16 cellular contexts compared by ENCODE assay signal in the genomic region with DNA sequence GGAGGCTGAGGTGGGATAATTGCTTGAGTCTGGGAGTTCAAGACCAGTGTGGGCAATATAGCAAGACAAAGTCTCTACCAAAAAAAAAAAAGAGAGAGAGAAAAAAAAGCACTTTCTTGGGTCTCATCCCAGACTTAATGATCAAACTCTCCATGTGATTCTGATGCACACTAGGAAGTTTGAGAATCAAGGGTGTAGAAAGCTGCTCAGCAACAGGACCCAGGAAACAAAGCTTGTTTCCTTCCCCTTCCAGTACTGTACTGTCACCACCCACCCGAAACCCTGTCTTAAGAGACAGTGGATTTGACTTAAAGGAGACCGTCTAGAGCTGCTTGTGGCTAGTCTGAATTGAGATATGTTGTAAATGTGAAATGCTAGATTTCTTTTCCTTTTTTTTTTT. TPM values are rescaled to one million over a fixed set of nuclear protein-coding genes. Genes with fewer than 3 reads are reported as not detected.
A peak's percentile ranks its signal among the peaks of the same experiment; 100 is the strongest.
DNase-seq lines count a peak whose midpoint lies in the region; ATAC-seq and TF ChIP-seq lines count a peak whose summit lies in the region.
"Had no signal": no experiment of that assay in that cellular context is flagged by ENCODE, and none has a peak within 500 bp of the region (broad histone marks: within the 10 kb centered on the region; RNA-seq: fewer than 3 reads in every experiment).

No MANE protein-coding gene starts in this region.

- H3K36me3 ChIP-seq in left ventricle myocardium inferior (no peaks in the 10 kb centered on the region), mesenchymal stem cell (ENCODE audit: control insufficient read depth in 1 of 2, insufficient read depth in 2 of 2, low read depth in 1 of 2, low read length in 2 of 2) (peaks cover 0 to 3% of the 10 kb centered on the region in 2 experiments), A673 (ENCODE audit: insufficient read depth, low read length, poor library complexity, severe bottlenecking) (no peaks in the 10 kb centered on the region)
- H3K36me3 ChIP-seq in naive thymus-derived CD4-positive, alpha-beta T cell (ENCODE audit: control insufficient read depth in 2 of 3, insufficient read depth in 3 of 3, low read length in 3 of 3) = no peaks in the 10 kb centered on the region
- H3K36me3 ChIP-seq: SJCRH30 had no signal

- H3K18ac ChIP-seq in mesenchymal stem cell (ENCODE audit: low read depth in 1 of 2, low read length in 2 of 2) = no peak overlapping the region

- H3K14ac ChIP-seq in mesenchymal stem cell (ENCODE audit: low read length in 2 of 2) = no peak overlapping the region

- no peak overlapping the region for H3K4ac ChIP-seq in mesenchymal stem cell (ENCODE audit: low read depth in 1 of 2, low read length in 2 of 2)

- H3K27ac Mint-ChIP-seq in activated B cell treated with CpG ODN at 0.5 μM for 24 hours = no peak overlapping the region
- no peak overlapping the region for H3K27ac Mint-ChIP-seq in naive thymus-derived CD4-positive, alpha-beta T cell
- H3K27ac Mint-ChIP-seq: CD4-positive, CD25-positive, alpha-beta regulatory T cell had no signal

- POLR2A ChIA-PET in activated B cell treated with CpG ODN at 0.5 μM for 24 hours (lab: Charles Lee) = interaction anchor here (0.7 kb wide), 1 partner anchor 297 kb away, joined by 7 read pairs; no protein-coding TSS in a partner anchor
- POLR2A ChIA-PET in naive thymus-derived CD4-positive, alpha-beta T cell (lab: Charles Lee) = interaction anchor here (0.6 to 1.2 kb wide), 4 partner anchors 13 to 402 kb away, joined by 3 to 4 read pairs (median 3); no protein-coding TSS in a partner anchor
- POLR2A ChIA-PET in A673 (lab: Charles Lee; ENCODE audit: low non-redundant PET) = no interaction called here

- H3K27ac ChIP-seq in left ventricle myocardium inferior (replicated peaks) (peak overlapping the region; percentile 27), mesenchymal stem cell (ENCODE audit: low read length, poor library complexity, severe bottlenecking) (no peak overlapping the region), A673 (ENCODE audit: low read depth, low read length, poor library complexity, severe bottlenecking) (no peak overlapping the region)
- no peak overlapping the region for H3K27ac ChIP-seq in naive thymus-derived CD4-positive, alpha-beta T cell (ENCODE audit: low read depth, low read length)
- H3K27ac ChIP-seq: SJCRH30 had no signal

- no peak overlapping the region for H4K91ac ChIP-seq in mesenchymal stem cell (ENCODE audit: low read length)

- CTCF ChIA-PET in activated B cell treated with CpG ODN at 0.5 μM for 24 hours (lab: Charles Lee) = no interaction called here
- CTCF ChIA-PET in naive thymus-derived CD4-positive, alpha-beta T cell (lab: Charles Lee) = interaction anchor here (0.7 to 1.6 kb wide), 4 partner anchors 30 to 799 kb away, joined by 3 to 7 read pairs (median 4); partner anchors contain the start of gene ASF1B
- CTCF ChIA-PET in A673 (lab: Charles Lee) = no interaction called here

- no peak for ATAC-seq in Right ventricle myocardium inferior
- no peak for ATAC-seq in activated B cell treated with CpG ODN at 0.5 μM for 24 hours (ENCODE audit: low read depth)
- ATAC-seq in naive thymus-derived CD4-positive, alpha-beta T cell = no peak
- ATAC-seq: HCT116 had no signal

- intact Hi-C loops in left ventricle myocardium inferior (cut with micrococcal nuclease) = no loop called here
- intact Hi-C loops in Right ventricle myocardium inferior (cut with DNase I) = loop anchor here (10.0 kb wide), 1 partner anchor 294 kb away; no protein-coding TSS in a partner anchor
- intact Hi-C loops in activated B cell treated with CpG ODN at 0.5 μM for 24 hours (cut with micrococcal nuclease) = loop anchor here (10.0 kb wide), 1 partner anchor 396 kb away; the partner anchor contains the start of gene PTGER1
- intact Hi-C loops in naive thymus-derived CD4-positive, alpha-beta T cell (cut with micrococcal nuclease) = no loop called here
- intact Hi-C loops in A673 (cut with micrococcal nuclease; ENCODE audit: unreplicated experiment) = no loop called here

- H3K9me3 ChIP-seq in left ventricle myocardium inferior (replicated peaks) (no peaks in the 10 kb centered on the region), mesenchymal stem cell (ENCODE audit: control insufficient read depth, low read length) (no peaks in the 10 kb centered on the region), A673 (ENCODE audit: low read depth, low read length, poor library complexity, severe bottlenecking) (no peaks in the 10 kb centered on the region)
- H3K9me3 ChIP-seq in naive thymus-derived CD4-positive, alpha-beta T cell (ENCODE audit: control insufficient read depth in 2 of 3, low read length in 3 of 3) = no peaks in the 10 kb centered on the region
- H3K9me3 ChIP-seq: SJCRH30 had no signal

- H2BK5ac ChIP-seq in mesenchymal stem cell (ENCODE audit: low read depth, low read length, poor library complexity, severe bottlenecking) = no peak overlapping the region

- H3K4me1 ChIP-seq in left ventricle myocardium inferior (peaks cover 54% of the 10 kb centered on the region), mesenchymal stem cell (ENCODE audit: control insufficient read depth, insufficient read depth, low read depth, low read length) (peaks cover 17% of the 10 kb centered on the region), A673 (ENCODE audit: insufficient read depth, low read length, poor library complexity, severe bottlenecking) (peaks cover 16% of the 10 kb centered on the region)
- H3K4me1 ChIP-seq in naive thymus-derived CD4-positive, alpha-beta T cell (ENCODE audit: control insufficient read depth in 2 of 2, insufficient read depth in 2 of 2, low read length in 2 of 2) = peaks cover 17 to 24% of the 10 kb centered on the region in 2 donors

- H3K36me3 Mint-ChIP-seq in activated B cell treated with CpG ODN at 0.5 μM for 24 hours (ENCODE audit: low read depth) = peaks cover 5% of the 10 kb centered on the region
- no peaks in the 10 kb centered on the region for H3K36me3 Mint-ChIP-seq in naive thymus-derived CD4-positive, alpha-beta T cell
- H3K36me3 Mint-ChIP-seq: CD4-positive, CD25-positive, alpha-beta regulatory T cell had no signal

- H3K4me2 ChIP-seq in mesenchymal stem cell (ENCODE audit: low read length, poor library complexity, severe bottlenecking) = no peak overlapping the region

- H2BK15ac ChIP-seq in mesenchymal stem cell (ENCODE audit: low read depth, poor library complexity, severe bottlenecking) = no peak overlapping the region

- no peak overlapping the region for H2AFZ ChIP-seq in mesenchymal stem cell (ENCODE audit: low read depth, low read length)

- no peak overlapping the region for H2BK12ac ChIP-seq in mesenchymal stem cell (ENCODE audit: low read length in 2 of 2)

- H3K4me1 Mint-ChIP-seq in activated B cell treated with CpG ODN at 0.5 μM for 24 hours = peaks cover 34% of the 10 kb centered on the region
- H3K4me1 Mint-ChIP-seq in naive thymus-derived CD4-positive, alpha-beta T cell = peaks cover 7 to 41% (median 29%) of the 10 kb centered on the region in 7 donors

- no peak for DNase-seq in left ventricle myocardium inferior
- DNase-seq in Right ventricle myocardium inferior (ENCODE audit: missing footprints) = no peak
- DNase-seq in activated B cell treated with CpG ODN at 0.5 μM for 24 hours = no peak
- no peak for DNase-seq in mesenchymal stem cell
- DNase-seq in stimulated activated CD4-positive, alpha-beta T cell treated with anti-CD3 and anti-CD28 coated beads, Interleukin-2, amount 100 ng/mL, for 24 hours = no peak
- no peak for DNase-seq in naive thymus-derived CD4-positive, alpha-beta T cell
- no peak for DNase-seq in activated effector memory CD4-positive, alpha-beta T cell treated with Interleukin-2 at 50 U/mL for 16 hours
- no peak for DNase-seq in A673 (ENCODE audit: low spot score)
- DNase-seq: CD4-positive, CD25-positive, alpha-beta regulatory T cell; NCI-H146; NCI-H2081 treated with DMSO at 0.1 percent for 48 hours; NCI-H510A; NCI-H774; SJCRH30 had no signal

- no peak overlapping the region for H4K8ac ChIP-seq in mesenchymal stem cell (ENCODE audit: low read length)

- no peak overlapping the region for H3K23ac ChIP-seq in mesenchymal stem cell (ENCODE audit: low read length in 2 of 2)

- no peak overlapping the region for H2AK5ac ChIP-seq in mesenchymal stem cell (ENCODE audit: low read length, severe bottlenecking)

- no TSS peak for BruUV-seq in A673 (replicated peaks; lab: Mats Ljungman, UMichigan)

- H3K9me3 Mint-ChIP-seq in activated B cell treated with CpG ODN at 0.5 μM for 24 hours = no peaks in the 10 kb centered on the region
- H3K9me3 Mint-ChIP-seq in naive thymus-derived CD4-positive, alpha-beta T cell = peaks cover 0 to 1% (median 0%) of the 10 kb centered on the region in 11 donors
- H3K9me3 Mint-ChIP-seq: CD4-positive, CD25-positive, alpha-beta regulatory T cell had no signal

- 67% methylated on average over 1 of the region's 2 CpGs for WGBS in mesenchymal stem cell

- H3K27me3 ChIP-seq in left ventricle myocardium inferior (ENCODE audit: low read depth) (no peaks in the 10 kb centered on the region), mesenchymal stem cell (ENCODE audit: control insufficient read depth in 1 of 2, insufficient read depth in 1 of 2, low read length in 2 of 2) (no peaks in the 10 kb centered on the region), A673 (replicated peaks; ENCODE audit: insufficient read depth, low read depth, low read length, poor library complexity) (no peaks in the 10 kb centered on the region)
- no peaks in the 10 kb centered on the region for H3K27me3 ChIP-seq in naive thymus-derived CD4-positive, alpha-beta T cell (ENCODE audit: control insufficient read depth in 2 of 2, insufficient read depth in 2 of 2, low read length in 2 of 2)

- no peak overlapping the region for H3K4me3 ChIP-seq in left ventricle myocardium inferior
- no peak overlapping the region for H3K4me3 ChIP-seq in mesenchymal stem cell (ENCODE audit: insufficient read depth in 1 of 2, low read depth in 1 of 2, low read length in 2 of 2)
- no peak overlapping the region for H3K4me3 ChIP-seq in naive thymus-derived CD4-positive, alpha-beta T cell (ENCODE audit: low read length)
- H3K4me3 ChIP-seq in A673 (ENCODE audit: low read depth, low read length, poor library complexity, severe bottlenecking) = no peak overlapping the region
- H3K4me3 ChIP-seq: SJCRH30 had no signal

- H3K4me3 Mint-ChIP-seq in activated B cell treated with CpG ODN at 0.5 μM for 24 hours = peak overlapping the region; percentile 2
- no peak overlapping the region for H3K4me3 Mint-ChIP-seq in naive thymus-derived CD4-positive, alpha-beta T cell

- TF ChIP-seq CTCF in left ventricle myocardium inferior (IDR thresholded peaks at IDR 0.05; ENCODE audit: borderline replicate concordance) (no peak), activated B cell treated with CpG ODN at 0.5 μM for 24 hours (IDR thresholded peaks at IDR 0.05) (no peak), A673 (conservative IDR thresholded peaks at IDR 0.05; ENCODE audit: low read depth, low read length) (no peak)

- H3K79me1 ChIP-seq in mesenchymal stem cell (replicated peaks; ENCODE audit: low read length, poor library complexity, severe bottlenecking) = peaks cover 11% of the 10 kb centered on the region

- no peaks in the 10 kb centered on the region for H3K27me3 Mint-ChIP-seq in activated B cell treated with CpG ODN at 0.5 μM for 24 hours
- H3K27me3 Mint-ChIP-seq in naive thymus-derived CD4-positive, alpha-beta T cell = no peaks in the 10 kb centered on the region

- H2BK120ac ChIP-seq in mesenchymal stem cell (ENCODE audit: low read depth, low read length) = no peak overlapping the region

- H3K9ac ChIP-seq in mesenchymal stem cell (ENCODE audit: low read length) = peak overlapping the region; percentile 81

RNA-seq across cellular contexts. Expression of gene MISP3, which starts 5.8 kb away (rescaled TPM):
- total RNA-seq in left ventricle myocardium inferior = 8.1 TPM
- 7.3 TPM for total RNA-seq in Right ventricle myocardium inferior
- 0.15 and 0.18 TPM in 2 replicates for total RNA-seq in activated B cell treated with CpG ODN at 0.5 μM for 24 hours
- polyA plus RNA-seq in mesenchymal stem cell (2013, experiment 1 of 2) = 0.68 TPM
- 0.47 TPM for polyA plus RNA-seq in mesenchymal stem cell (2013, experiment 2 of 2)
- 1 to 10 TPM in 2 of 5 experiments, under 1 TPM in 3; 0.58 to 1.9 (median 0.91) TPM for total RNA-seq in naive thymus-derived CD4-positive, alpha-beta T cell
- under 1 TPM; 0.18 to 0.19 TPM for polyA plus RNA-seq in naive thymus-derived CD4-positive, alpha-beta T cell
- 0.26 and 0.61 TPM in 2 replicates for total RNA-seq in A673 (2021)

RNA-seq across cellular contexts. Expression of gene C19orf67, which starts 7.2 kb away (rescaled TPM):
- total RNA-seq in left ventricle myocardium inferior (not detected), Right ventricle myocardium inferior (not detected), activated B cell treated with CpG ODN at 0.5 μM for 24 hours (not detected in 2 replicates), A673 (2021) (not detected in 2 replicates)
- polyA plus RNA-seq in mesenchymal stem cell (2013, experiment 1 of 2) = not detected
- not detected for polyA plus RNA-seq in mesenchymal stem cell (2013, experiment 2 of 2)
- total RNA-seq in naive thymus-derived CD4-positive, alpha-beta T cell = under 1 TPM in 3 of 5 experiments, not detected in 2; 0.34 to 0.78 (median 0.60) TPM
- not detected for polyA plus RNA-seq in naive thymus-derived CD4-positive, alpha-beta T cell
- total RNA-seq: A172; CD4-positive, CD25-positive, alpha-beta regulatory T cell; SJCRH30 had no signal
- polyA plus RNA-seq: CD4-positive, CD25-positive, alpha-beta regulatory T cell had no signal

RNA-seq across cellular contexts. Expression of gene SAMD1, which starts 12.1 kb away (rescaled TPM):
- total RNA-seq in left ventricle myocardium inferior (46.7 TPM), Right ventricle myocardium inferior (60.2 TPM), activated B cell treated with CpG ODN at 0.5 μM for 24 hours (32.7 and 36.0 TPM in 2 replicates), A673 (2021) (52.9 and 56.0 TPM in 2 replicates)
- 27.9 TPM for polyA plus RNA-seq in mesenchymal stem cell (2013, experiment 1 of 2)
- 26.5 TPM for polyA plus RNA-seq in mesenchymal stem cell (2013, experiment 2 of 2)
- 10 to 100 TPM; 32.6 to 87.3 (median 62.5) TPM for total RNA-seq in naive thymus-derived CD4-positive, alpha-beta T cell
- 1 to 10 TPM; 3.0 to 4.0 TPM for polyA plus RNA-seq in naive thymus-derived CD4-positive, alpha-beta T cell

RNA-seq across cellular contexts. Expression of gene PALM3, which starts 16.5 kb away (rescaled TPM):
- total RNA-seq in left ventricle myocardium inferior (0.38 TPM), Right ventricle myocardium inferior (0.41 TPM), activated B cell treated with CpG ODN at 0.5 μM for 24 hours (not detected in 2 replicates), A673 (2021) (18.5 and 21.8 TPM in 2 replicates)
- 0.43 TPM for polyA plus RNA-seq in mesenchymal stem cell (2013, experiment 1 of 2)
- 0.51 TPM for polyA plus RNA-seq in mesenchymal stem cell (2013, experiment 2 of 2)
- total RNA-seq in naive thymus-derived CD4-positive, alpha-beta T cell = under 1 TPM in 1 of 5 experiments, not detected in 4; 0.22 TPM
- polyA plus RNA-seq in naive thymus-derived CD4-positive, alpha-beta T cell = not detected
- total RNA-seq: CD4-positive, CD25-positive, alpha-beta regulatory T cell had no signal
- polyA plus RNA-seq: CD4-positive, CD25-positive, alpha-beta regulatory T cell had no signal

RNA-seq across cellular contexts. Expression of gene PRKACA, which starts 39.2 kb away (rescaled TPM):
- total RNA-seq in left ventricle myocardium inferior (465 TPM), Right ventricle myocardium inferior (494 TPM), activated B cell treated with CpG ODN at 0.5 μM for 24 hours (41.6 and 43.7 TPM in 2 replicates), A673 (2021) (56.7 and 77.9 TPM in 2 replicates)
- 96.5 TPM for polyA plus RNA-seq in mesenchymal stem cell (2013, experiment 1 of 2)
- polyA plus RNA-seq in mesenchymal stem cell (2013, experiment 2 of 2) = 94.5 TPM
- total RNA-seq in naive thymus-derived CD4-positive, alpha-beta T cell = 100 to 1,000 TPM in 1 of 5 experiments, 10 to 100 TPM in 4; 41.3 to 101 (median 63.1) TPM
- polyA plus RNA-seq in naive thymus-derived CD4-positive, alpha-beta T cell = 1 to 10 TPM; 1.9 to 2.2 TPM

Comparison
In these comparisons a context has a peak if more than half of its experiments do, and no peak if none do; other contexts are left out.
1. intact Hi-C loops: an anchor here in Right ventricle myocardium inferior (10.0 kb wide) and activated B cell treated with CpG ODN at 0.5 μM for 24 hours (10.0 kb wide); none called in left ventricle myocardium inferior, naive thymus-derived CD4-positive, alpha-beta T cell and A673.